8 cellular contexts compared by ENCODE assay signal in the genomic region with DNA sequence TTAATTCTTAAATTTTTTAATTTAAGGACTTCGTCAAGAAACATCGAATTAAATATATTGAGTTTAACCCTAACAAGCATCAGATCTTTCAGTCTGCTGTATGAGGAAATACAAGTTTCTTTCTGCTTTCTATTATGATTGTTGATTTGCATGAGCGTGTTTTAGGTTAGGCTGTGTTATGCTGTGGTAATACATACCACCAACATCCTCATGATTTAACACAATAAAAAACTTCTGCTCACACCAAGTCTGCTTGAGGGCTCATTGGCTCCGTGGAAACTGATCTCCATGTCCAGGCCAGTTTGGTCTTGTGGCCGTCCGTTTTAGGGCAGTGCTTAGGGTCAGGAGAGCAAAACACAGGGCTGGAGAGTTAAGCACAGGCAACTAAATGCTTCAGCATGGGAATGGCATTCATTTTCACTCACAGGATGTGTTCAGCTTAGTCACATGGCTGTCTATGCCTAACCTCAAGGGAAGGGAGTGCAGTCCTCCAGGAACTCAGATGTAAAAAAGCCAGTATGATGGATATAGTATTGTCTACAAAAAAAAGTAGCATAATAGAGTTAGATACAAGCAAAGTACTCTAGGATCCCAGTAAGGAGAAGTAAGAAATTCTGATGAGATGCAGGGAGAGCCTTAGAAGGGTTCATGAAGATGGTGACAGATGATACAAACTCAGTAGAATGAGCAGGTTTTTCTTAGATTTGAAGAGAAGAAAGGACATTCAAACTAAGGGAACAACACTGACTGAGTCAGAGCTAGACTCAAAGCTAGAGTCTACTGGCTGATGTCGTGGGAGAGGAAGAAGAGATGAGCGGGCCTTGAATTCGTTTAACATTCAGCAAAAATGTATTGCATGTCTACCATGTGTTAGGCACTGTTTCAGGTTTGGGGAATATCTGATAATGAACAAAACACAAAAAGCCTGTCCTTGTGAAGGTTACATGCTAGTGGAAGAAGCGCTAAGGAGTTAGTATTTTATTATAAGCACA. TPM values are rescaled to one million over a fixed set of nuclear protein-coding genes. Genes with fewer than 3 reads are reported as not detected.
A peak's percentile ranks its signal among the peaks of the same experiment; 100 is the strongest.
DNase-seq lines count a peak whose midpoint lies in the region; ATAC-seq and TF ChIP-seq lines count a peak whose summit lies in the region.

No MANE protein-coding gene starts in this region.

- intact Hi-C loops in prostate gland (cut with DNase I) = no loop called here

- ATAC-seq in HG02885 (IDR thresholded peaks at IDR 0.05; ENCODE audit: poor library complexity, unreplicated experiment) = no peak

- peaks cover 7% of the 10 kb centered on the region for H3K36me3 ChIP-seq in adipocyte (ENCODE audit: control insufficient read depth, insufficient read depth, low read length, severe bottlenecking)
- H3K36me3 ChIP-seq in prostate gland = no peaks in the 10 kb centered on the region

- WGBS in prostate gland = 81% methylated on average over 10 of the region's 10 CpGs

- peak; percentile 16 for DNase-seq in stimulated activated CD4-positive, alpha-beta T cell treated with anti-CD3 and anti-CD28 coated beads, Interleukin-1b, Interleukin-23, amount 100 ng/mL, for 48 hours
- DNase-seq in stimulated activated CD4-positive, alpha-beta T cell treated with anti-CD3 and anti-CD28 coated beads, Interleukin-4, amount 100 ng/mL, for 24 hours = no peak
- peak; percentile 77 for DNase-seq in adipocyte (ENCODE audit: low read depth)
- peak; percentile 90 for DNase-seq in iris pigment epithelial cell (ENCODE audit: low read depth)
- no peak for DNase-seq in prostate gland (ENCODE audit: low spot score)
- DNase-seq in NOMO-1 (lab: John Stamatoyannopoulos, UW; ENCODE audit: unreplicated experiment in 2 of 2) = no peak
- DNase-seq in SHP77 (lab: John Stamatoyannopoulos, UW) = no peak

- TF ChIP-seq POLR2A in prostate gland (IDR thresholded peaks at IDR 0.05) = no peak

- H3K4me1 ChIP-seq in adipocyte (ENCODE audit: control insufficient read depth, insufficient read depth, low read length) (peaks cover 63% of the 10 kb centered on the region), prostate gland (replicated peaks) (peaks cover 13% of the 10 kb centered on the region)

- no peak overlapping the region for H3K27ac ChIP-seq in prostate gland

- H3K9ac ChIP-seq in adipocyte (ENCODE audit: low read length) = no peak overlapping the region

- peak overlapping the region; percentile 30 for H3K4me3 ChIP-seq in adipocyte (ENCODE audit: low read length)
- no peak overlapping the region for H3K4me3 ChIP-seq in prostate gland

- H3K27me3 ChIP-seq in adipocyte (replicated peaks; ENCODE audit: control insufficient read depth, insufficient read depth, low read length) (no peaks in the 10 kb centered on the region), prostate gland (replicated peaks; ENCODE audit: insufficient read depth) (no peaks in the 10 kb centered on the region)

- no peaks in the 10 kb centered on the region for H3K9me3 ChIP-seq in adipocyte (ENCODE audit: control insufficient read depth, low read length)
- no peaks in the 10 kb centered on the region for H3K9me3 ChIP-seq in prostate gland

- no peak for TF ChIP-seq CTCF in prostate gland (IDR thresholded peaks at IDR 0.05)

RNA-seq across cellular contexts. Expression of gene MARK3, which starts 16.3 kb away (rescaled TPM):
- total RNA-seq in prostate gland = 100 to 1,000 TPM in 1 of 2 donors, 10 to 100 TPM in 1; 51.5 to 115 TPM

Comparison
In these comparisons a context has a peak if more than half of its experiments do, and no peak if none do; other contexts are left out.
1. DNase-seq: peak in stimulated activated CD4-positive, alpha-beta T cell treated with anti-CD3 and anti-CD28 coated beads, Interleukin-1b, Interleukin-23, amount 100 ng/mL, for 48 hours (single experiment), adipocyte (single experiment) and iris pigment epithelial cell (single experiment); none in stimulated activated CD4-positive, alpha-beta T cell treated with anti-CD3 and anti-CD28 coated beads, Interleukin-4, amount 100 ng/mL, for 24 hours (single experiment), prostate gland (single experiment), NOMO-1 (0 of 2) and SHP77 (0 of 2).